In the genomic region with DNA sequence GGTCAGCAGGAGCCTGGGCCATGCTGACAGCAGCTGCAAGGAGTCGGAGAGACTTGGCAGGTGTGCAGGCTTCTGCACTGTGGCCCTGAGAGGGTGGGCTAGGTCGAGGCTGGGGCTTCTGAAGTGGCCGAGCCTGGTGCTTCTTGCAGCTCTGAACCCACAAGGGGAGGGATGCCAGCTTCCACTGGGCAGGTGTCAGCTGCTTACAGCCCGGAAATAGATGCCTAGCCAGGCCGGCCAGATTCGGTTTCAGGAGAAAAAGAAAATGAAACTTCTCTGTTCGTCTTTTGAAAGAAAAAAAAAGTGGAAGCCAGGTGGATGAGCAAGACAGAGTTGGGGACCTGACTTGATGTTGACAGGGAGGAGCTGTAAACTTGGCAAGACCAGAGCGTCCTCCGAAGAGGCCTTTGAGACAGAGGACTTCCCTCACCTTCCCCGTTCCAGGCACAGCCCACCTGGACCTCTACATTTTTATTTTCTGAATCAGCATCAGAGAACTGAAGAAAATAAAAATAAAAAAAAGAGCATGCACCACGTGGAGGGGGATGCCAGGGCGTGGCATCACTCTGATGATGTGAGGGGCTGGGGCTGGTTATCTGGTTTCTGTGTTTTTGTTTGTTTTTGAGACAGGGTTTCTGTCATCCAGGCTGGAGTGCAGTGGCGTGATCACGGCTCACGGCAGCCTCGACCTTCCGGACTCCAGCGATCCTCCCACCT, we compare ENCODE assay signal across 9 cellular contexts. TPM values are rescaled to one million over a fixed set of nuclear protein-coding genes. Genes with fewer than 3 reads are reported as not detected.
DNase-seq lines count a peak whose midpoint lies in the region; ATAC-seq and TF ChIP-seq lines count a peak whose summit lies in the region.
"Had no signal": no experiment of that assay in that cellular context is flagged by ENCODE, and none has a peak within 500 bp of the region (broad histone marks: within the 10 kb centered on the region; RNA-seq: fewer than 3 reads in every experiment).

A gene with protein sequence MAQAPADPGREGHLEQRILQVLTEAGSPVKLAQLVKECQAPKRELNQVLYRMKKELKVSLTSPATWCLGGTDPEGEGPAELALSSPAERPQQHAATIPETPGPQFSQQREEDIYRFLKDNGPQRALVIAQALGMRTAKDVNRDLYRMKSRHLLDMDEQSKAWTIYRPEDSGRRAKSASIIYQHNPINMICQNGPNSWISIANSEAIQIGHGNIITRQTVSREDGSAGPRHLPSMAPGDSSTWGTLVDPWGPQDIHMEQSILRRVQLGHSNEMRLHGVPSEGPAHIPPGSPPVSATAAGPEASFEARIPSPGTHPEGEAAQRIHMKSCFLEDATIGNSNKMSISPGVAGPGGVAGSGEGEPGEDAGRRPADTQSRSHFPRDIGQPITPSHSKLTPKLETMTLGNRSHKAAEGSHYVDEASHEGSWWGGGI (minus strand): TSS at position 153 of the 717 bp plus-strand sequence. CDS start 131 bp downstream, at position 22.

- no peaks in the 10 kb centered on the region for H3K27me3 ChIP-seq in endodermal cell (ENCODE audit: control insufficient read depth, insufficient read depth, low read length, poor library complexity, severe bottlenecking)

- H3K27ac Mint-ChIP-seq in CD14-positive monocyte, result peak within 1 kb of the TSS; percentile 89 to 95 (median 94)
- no peak within 1 kb of the TSS for H3K27ac Mint-ChIP-seq in endodermal cell

- peak; percentile 53 for DNase-seq in CD14-positive monocyte (ENCODE audit: low spot score)
- peak; percentile 52 for DNase-seq in medulla oblongata (ENCODE audit: extremely low spot score)
- no peak for DNase-seq in SKM-1 treated with dmso at 0.1 percent for 144 hours (lab: John Stamatoyannopoulos, UW; ENCODE audit: unreplicated experiment)
- no peak for DNase-seq in retina
- no peak for DNase-seq in endodermal cell

- intact Hi-C loops in CD14-positive monocyte (cut with micrococcal nuclease), result loop anchor here in 1 of 2 donors (10.0 kb wide), 2 partner anchors 94 to 246 kb away; a partner anchor contains a TSS

- H3K27ac ChIP-seq in endodermal cell (ENCODE audit: low read depth, low read length), result no peak within 1 kb of the TSS

- no peak within 1 kb of the TSS for H3K9ac ChIP-seq in endodermal cell (ENCODE audit: extremely low read depth, low read length, poor library complexity, severe bottlenecking)

- H3K4me1 ChIP-seq in endodermal cell (ENCODE audit: control insufficient read depth, insufficient read depth, low read length), result no peaks in the 10 kb centered on the region

- H3K4me3 Mint-ChIP-seq in CD14-positive monocyte (peak within 1 kb of the TSS; percentile 77 to 90), endodermal cell (no peak within 1 kb of the TSS)

- TF ChIP-seq CTCF in CD14-positive monocyte (IDR thresholded peaks at IDR 0.05) (no peak), endodermal cell (conservative IDR thresholded peaks at IDR 0.05) (no peak)

- H3K36me3 Mint-ChIP-seq in CD14-positive monocyte (peaks cover 14 to 31% of the 10 kb centered on the region in 2 donors), endodermal cell (ENCODE audit: low read depth) (no peaks in the 10 kb centered on the region)

- WGBS in endodermal cell (ENCODE audit: insufficient coverage in 1 of 2, insufficient read length in 1 of 2), 2 experiments, result 88 to 91% methylated on average over 8 to 18 of the region's 18 CpGs

- H3K36me3 ChIP-seq in endodermal cell (ENCODE audit: control insufficient read depth, insufficient read depth, low read length), result no peaks in the 10 kb centered on the region

- ATAC-seq in GM19023 (IDR thresholded peaks at IDR 0.05; ENCODE audit: unreplicated experiment) (peak; percentile 50), HG03097 (IDR thresholded peaks at IDR 0.05; ENCODE audit: low FRiP score, unreplicated experiment) (peak; percentile 43)
- peak; percentile 41 to 52 for ATAC-seq in activated CD4-positive, CD25-positive, alpha-beta regulatory T cell treated with anti-CD3 and anti-CD28 coated beads, Interleukin-2, amount 50 U/mL, for 24 hours

- no peak within 1 kb of the TSS for H3K4me3 ChIP-seq in endodermal cell (ENCODE audit: low read length)

- H3K9me3 Mint-ChIP-seq in CD14-positive monocyte (peaks cover 12 to 18% (median 13%) of the 10 kb centered on the region in 7 donors), endodermal cell (peaks cover 16% of the 10 kb centered on the region)

- H3K4me1 Mint-ChIP-seq in CD14-positive monocyte, result peaks cover 55% of the 10 kb centered on the region
- H3K4me1 Mint-ChIP-seq in endodermal cell, result no peaks in the 10 kb centered on the region

- peaks cover 2 to 12% (median 9%) of the 10 kb centered on the region in 3 donors for H3K27me3 Mint-ChIP-seq in CD14-positive monocyte (ENCODE audit: low read depth in 3 of 3)
- peaks cover 12% of the 10 kb centered on the region for H3K27me3 Mint-ChIP-seq in endodermal cell (ENCODE audit: insufficient read depth)

- H3K9me3 ChIP-seq in endodermal cell (ENCODE audit: control insufficient read depth, low read length), result peaks cover 10% of the 10 kb centered on the region

RNA-seq across cellular contexts. Expression of the gene that starts here (rescaled TPM):
- polyA plus RNA-seq in CD14-positive monocyte, result 1 to 10 TPM; 2.8 to 3.0 TPM
- total RNA-seq in endodermal cell, result not detected
- polyA plus RNA-seq in endodermal cell (2013, experiment 1 of 2), result not detected
- not detected for polyA plus RNA-seq in endodermal cell (2013, experiment 2 of 2)
- total RNA-seq: astrocyte had no signal

Comparison
In these comparisons a context has a peak if more than half of its experiments do, and no peak if none do; other contexts are left out.
1. DNase-seq: peak in CD14-positive monocyte (single experiment) and medulla oblongata (single experiment); none in SKM-1 treated with dmso at 0.1 percent for 144 hours (single experiment), retina (single experiment) and endodermal cell (single experiment).
2. Peak in every context shown above with its lines, with median percentiles within 50 percentile points of each other: ATAC-seq.